Comparison of ENCODE assay signal across 8 cellular contexts in the genomic region with DNA sequence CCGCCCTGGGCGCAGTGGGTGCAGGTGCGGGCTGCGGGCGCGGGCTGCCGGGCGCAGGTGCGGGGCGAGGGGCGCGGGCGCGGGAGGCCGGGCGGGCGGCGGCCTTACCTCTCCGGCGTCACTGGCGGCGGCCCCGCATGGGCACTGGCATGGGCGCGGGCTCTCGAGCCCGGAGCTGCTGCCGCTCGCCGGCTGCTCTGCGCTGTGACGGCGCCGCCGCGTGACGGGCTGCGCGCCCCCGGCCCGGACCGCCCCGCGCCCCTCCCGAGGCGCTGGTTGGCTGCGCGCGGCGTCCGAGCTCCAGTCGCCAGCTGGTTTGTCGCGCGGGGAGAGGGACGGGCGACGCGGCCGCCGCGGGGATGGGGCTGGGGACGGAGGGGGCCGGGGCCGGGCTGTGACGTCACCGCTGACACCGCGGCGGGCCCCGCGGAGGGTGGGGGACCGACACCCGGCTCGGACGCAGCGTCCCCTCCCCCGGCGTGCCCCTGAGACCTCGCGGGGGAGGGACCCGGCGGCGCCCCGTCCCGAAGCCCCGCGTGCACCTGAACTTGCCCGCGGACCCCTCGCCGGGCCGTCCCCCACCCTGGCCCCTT. TPM values are rescaled to one million over a fixed set of nuclear protein-coding genes. Genes with fewer than 3 reads are reported as not detected.
DNase-seq lines count a peak whose midpoint lies in the region; ATAC-seq, FAIRE-seq and TF ChIP-seq lines count a peak whose summit lies in the region.

A gene with protein sequence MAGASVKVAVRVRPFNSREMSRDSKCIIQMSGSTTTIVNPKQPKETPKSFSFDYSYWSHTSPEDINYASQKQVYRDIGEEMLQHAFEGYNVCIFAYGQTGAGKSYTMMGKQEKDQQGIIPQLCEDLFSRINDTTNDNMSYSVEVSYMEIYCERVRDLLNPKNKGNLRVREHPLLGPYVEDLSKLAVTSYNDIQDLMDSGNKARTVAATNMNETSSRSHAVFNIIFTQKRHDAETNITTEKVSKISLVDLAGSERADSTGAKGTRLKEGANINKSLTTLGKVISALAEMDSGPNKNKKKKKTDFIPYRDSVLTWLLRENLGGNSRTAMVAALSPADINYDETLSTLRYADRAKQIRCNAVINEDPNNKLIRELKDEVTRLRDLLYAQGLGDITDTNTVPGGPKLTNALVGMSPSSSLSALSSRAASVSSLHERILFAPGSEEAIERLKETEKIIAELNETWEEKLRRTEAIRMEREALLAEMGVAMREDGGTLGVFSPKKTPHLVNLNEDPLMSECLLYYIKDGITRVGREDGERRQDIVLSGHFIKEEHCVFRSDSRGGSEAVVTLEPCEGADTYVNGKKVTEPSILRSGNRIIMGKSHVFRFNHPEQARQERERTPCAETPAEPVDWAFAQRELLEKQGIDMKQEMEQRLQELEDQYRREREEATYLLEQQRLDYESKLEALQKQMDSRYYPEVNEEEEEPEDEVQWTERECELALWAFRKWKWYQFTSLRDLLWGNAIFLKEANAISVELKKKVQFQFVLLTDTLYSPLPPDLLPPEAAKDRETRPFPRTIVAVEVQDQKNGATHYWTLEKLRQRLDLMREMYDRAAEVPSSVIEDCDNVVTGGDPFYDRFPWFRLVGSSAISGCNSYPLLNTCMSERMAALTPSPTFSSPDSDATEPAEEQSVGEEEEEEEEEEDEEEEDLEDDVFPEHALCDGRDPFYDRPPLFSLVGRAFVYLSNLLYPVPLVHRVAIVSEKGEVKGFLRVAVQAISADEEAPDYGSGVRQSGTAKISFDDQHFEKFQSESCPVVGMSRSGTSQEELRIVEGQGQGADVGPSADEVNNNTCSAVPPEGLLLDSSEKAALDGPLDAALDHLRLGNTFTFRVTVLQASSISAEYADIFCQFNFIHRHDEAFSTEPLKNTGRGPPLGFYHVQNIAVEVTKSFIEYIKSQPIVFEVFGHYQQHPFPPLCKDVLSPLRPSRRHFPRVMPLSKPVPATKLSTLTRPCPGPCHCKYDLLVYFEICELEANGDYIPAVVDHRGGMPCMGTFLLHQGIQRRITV (N-terminal part only) (minus strand): TSS at position 206 of the 593 bp plus-strand sequence. CDS start 22,467 bp downstream, outside the sequence.

- peak within 1 kb of the TSS; percentile 63 for H3K4me3 Mint-ChIP-seq in mesothelial cell of epicardium

- H3K36me3 Mint-ChIP-seq in mesothelial cell of epicardium, result no peaks in the 10 kb centered on the region

- H3K27ac Mint-ChIP-seq in mesothelial cell of epicardium, result no peak within 1 kb of the TSS

- FAIRE-seq in D721Med (lab: Jason Lieb, UNC), result no peak

- DNase-seq in D721Med (ENCODE audit: insufficient read length, low spot score) (peak; percentile 83), NCI-H2081 treated with DMSO at 0.1 percent for 48 hours (lab: John Stamatoyannopoulos, UW) (peak; percentile 75), anterior cingulate cortex (lab: John Stamatoyannopoulos, UW) (peak in 56 of 58 donors; percentile 57 to 96 (median 90)), mesothelial cell of epicardium (ENCODE audit: low spot score in 2 of 2, unreplicated experiment in 2 of 2) (peak in 1 of 2 experiments; percentile 57), T1000 (lab: John Stamatoyannopoulos, UW) (no peak), AG20443 (ENCODE audit: low spot score) (no peak), GM03348 (ENCODE audit: low spot score) (no peak)

- TF ChIP-seq CTCF in D721Med (IDR thresholded peaks at IDR 0.05; ENCODE audit: insufficient read depth, missing control alignments) (no peak), mesothelial cell of epicardium (IDR thresholded peaks at IDR 0.05; ENCODE audit: unreplicated experiment) (no peak)

- ATAC-seq in HG03280 (IDR thresholded peaks at IDR 0.05; ENCODE audit: unreplicated experiment), result no peak

- H3K4me1 Mint-ChIP-seq in mesothelial cell of epicardium, result peaks cover 11% of the 10 kb centered on the region

- peaks cover 65% of the 10 kb centered on the region for H3K27me3 Mint-ChIP-seq in mesothelial cell of epicardium (ENCODE audit: low read depth)

- H3K9me3 Mint-ChIP-seq in mesothelial cell of epicardium, result peaks cover 7% of the 10 kb centered on the region

RNA-seq across cellular contexts. Expression of the gene that starts here (rescaled TPM):
- total RNA-seq in mesothelial cell of epicardium, result 46.2 to 49.5 TPM (median 48.9 TPM) in 3 replicates

Comparison
In these comparisons a context has a peak if more than half of its experiments do, and no peak if none do; other contexts are left out.
1. DNase-seq: peak in D721Med (single experiment), NCI-H2081 treated with DMSO at 0.1 percent for 48 hours (single experiment) and anterior cingulate cortex (56 of 58); none in T1000 (single experiment), AG20443 (single experiment) and GM03348 (single experiment).